17 cellular contexts compared by ENCODE assay signal in the genomic region with DNA sequence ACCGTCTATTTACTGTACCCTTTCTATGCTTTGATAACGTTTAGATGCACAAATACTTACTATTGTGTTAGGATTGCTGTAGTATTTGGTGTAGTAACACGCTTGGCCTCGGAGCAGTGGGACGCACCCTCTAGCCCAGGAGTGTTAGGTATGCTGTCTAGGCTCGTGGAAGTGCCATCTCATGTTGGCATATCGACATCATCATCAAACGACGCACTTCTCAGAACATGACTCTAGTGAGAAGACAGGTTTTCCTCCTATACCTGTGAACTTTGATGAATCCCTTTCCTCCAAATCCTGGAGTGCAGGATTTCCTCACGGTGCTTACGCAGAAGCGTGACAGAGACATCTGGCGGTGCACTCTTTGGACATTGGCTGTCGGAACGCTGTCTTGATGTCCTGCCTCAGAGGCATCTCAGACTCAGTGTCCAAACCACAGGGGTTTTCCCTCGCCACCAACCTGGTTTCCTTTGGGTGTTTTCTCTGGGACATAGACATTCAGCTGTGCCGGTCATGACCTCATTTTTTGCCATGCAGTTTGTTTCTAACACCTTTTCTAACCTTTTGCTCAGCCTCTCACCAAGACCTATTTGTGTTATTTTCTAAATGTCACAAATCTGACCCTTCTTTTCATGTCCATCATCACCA.
DNase-seq lines count a peak whose midpoint lies in the region; ATAC-seq lines count a peak whose summit lies in the region.
"Had no signal": no experiment of that assay in that cellular context is flagged by ENCODE, and none has a peak within 500 bp of the region (broad histone marks: within the 10 kb centered on the region; RNA-seq: fewer than 3 reads in every experiment).

No MANE protein-coding gene starts in this region.

- no peaks in the 10 kb centered on the region for H3K27me3 Mint-ChIP-seq in T-helper 1 cell treated with Interleukin-12 subunit alpha and Interleukin-12 subunit beta and Interleukin-4 antibody, amounts not matched to agents 30 μg/mL and 1 μg/mL, for 36 hours (ENCODE audit: low read depth)
- H3K27me3 Mint-ChIP-seq in stimulated activated naive CD8-positive, alpha-beta T cell treated with anti-CD3 and anti-CD28 coated beads, Interleukin-15, Interleukin-2, amounts not matched to agents 100 ng/mL and 50 ng/mL, for 24 hours: no peaks in the 10 kb centered on the region
- H3K27me3 Mint-ChIP-seq in effector memory CD8-positive, alpha-beta T cell: no peaks in the 10 kb centered on the region
- H3K27me3 Mint-ChIP-seq in T-helper 2 cell treated with Interferon-gamma antibody and Interleukin-4, amounts not matched to agents 5 μg/mL and 100 μg/mL, for 36 hours (ENCODE audit: low read depth): no peaks in the 10 kb centered on the region
- H3K27me3 Mint-ChIP-seq: IgD-negative memory B cell had no signal

- peaks cover 41% of the 10 kb centered on the region for H3K36me3 Mint-ChIP-seq in T-helper 1 cell treated with Interleukin-12 subunit alpha and Interleukin-12 subunit beta and Interleukin-4 antibody, amounts not matched to agents 30 μg/mL and 1 μg/mL, for 36 hours (ENCODE audit: low read depth)
- H3K36me3 Mint-ChIP-seq in stimulated activated naive CD8-positive, alpha-beta T cell treated with anti-CD3 and anti-CD28 coated beads, Interleukin-15, Interleukin-2, amounts not matched to agents 100 ng/mL and 50 ng/mL, for 24 hours (ENCODE audit: low read depth): peaks cover 66% of the 10 kb centered on the region
- peaks cover 89% of the 10 kb centered on the region for H3K36me3 Mint-ChIP-seq in effector memory CD8-positive, alpha-beta T cell (ENCODE audit: insufficient read depth)
- H3K36me3 Mint-ChIP-seq in T-helper 2 cell treated with Interferon-gamma antibody and Interleukin-4, amounts not matched to agents 5 μg/mL and 100 μg/mL, for 36 hours (ENCODE audit: low read depth): peaks cover 52% of the 10 kb centered on the region

- no peak overlapping the region for H3K4me3 Mint-ChIP-seq in T-helper 1 cell treated with Interleukin-12 subunit alpha and Interleukin-12 subunit beta and Interleukin-4 antibody, amounts not matched to agents 30 μg/mL and 1 μg/mL, for 36 hours
- no peak overlapping the region for H3K4me3 Mint-ChIP-seq in stimulated activated naive CD8-positive, alpha-beta T cell treated with anti-CD3 and anti-CD28 coated beads, Interleukin-15, Interleukin-2, amounts not matched to agents 100 ng/mL and 50 ng/mL, for 24 hours
- no peak overlapping the region for H3K4me3 Mint-ChIP-seq in effector memory CD8-positive, alpha-beta T cell
- no peak overlapping the region for H3K4me3 Mint-ChIP-seq in T-helper 2 cell treated with Interferon-gamma antibody and Interleukin-4, amounts not matched to agents 5 μg/mL and 100 μg/mL, for 36 hours

- peaks cover 26% of the 10 kb centered on the region for H3K4me1 Mint-ChIP-seq in T-helper 1 cell treated with Interleukin-12 subunit alpha and Interleukin-12 subunit beta and Interleukin-4 antibody, amounts not matched to agents 30 μg/mL and 1 μg/mL, for 36 hours (ENCODE audit: low read depth)
- peaks cover 44% of the 10 kb centered on the region for H3K4me1 Mint-ChIP-seq in stimulated activated naive CD8-positive, alpha-beta T cell treated with anti-CD3 and anti-CD28 coated beads, Interleukin-15, Interleukin-2, amounts not matched to agents 100 ng/mL and 50 ng/mL, for 24 hours (ENCODE audit: low read depth)
- peaks cover 9 to 31% of the 10 kb centered on the region in 2 donors for H3K4me1 Mint-ChIP-seq in effector memory CD8-positive, alpha-beta T cell (ENCODE audit: low read depth in 2 of 2)
- H3K4me1 Mint-ChIP-seq in T-helper 2 cell treated with Interferon-gamma antibody and Interleukin-4, amounts not matched to agents 5 μg/mL and 100 μg/mL, for 36 hours (ENCODE audit: low read depth): peaks cover 19% of the 10 kb centered on the region

- ATAC-seq in stimulated activated naive CD8-positive, alpha-beta T cell treated with anti-CD3 and anti-CD28 coated beads, Interleukin-15, Interleukin-2, amounts not matched to agents 100 U/mL and 50 U/mL, for 24 hours: no peak
- ATAC-seq in effector memory CD8-positive, alpha-beta T cell (replicated peaks): peak; percentile 61

- H3K27ac Mint-ChIP-seq in T-helper 1 cell treated with Interleukin-12 subunit alpha and Interleukin-12 subunit beta and Interleukin-4 antibody, amounts not matched to agents 30 μg/mL and 1 μg/mL, for 36 hours: peak overlapping the region; percentile 21
- H3K27ac Mint-ChIP-seq in stimulated activated naive CD8-positive, alpha-beta T cell treated with anti-CD3 and anti-CD28 coated beads, Interleukin-15, Interleukin-2, amounts not matched to agents 100 ng/mL and 50 ng/mL, for 24 hours: peak overlapping the region; percentile 59
- peak overlapping the region in 1 of 2 donors; percentile 68 for H3K27ac Mint-ChIP-seq in effector memory CD8-positive, alpha-beta T cell
- no peak overlapping the region for H3K27ac Mint-ChIP-seq in T-helper 2 cell treated with Interferon-gamma antibody and Interleukin-4, amounts not matched to agents 5 μg/mL and 100 μg/mL, for 36 hours

- DNase-seq in T-helper 1 cell (no peak), middle frontal gyrus (ENCODE audit: extremely low spot score, low spot score) (no peak), DMS53 (lab: John Stamatoyannopoulos, UW) (no peak)
- DNase-seq in stimulated activated naive CD8-positive, alpha-beta T cell treated with anti-CD3 and anti-CD28 coated beads, Interleukin-15, Interleukin-2, amounts not matched to agents 100 U/mL and 50 U/mL, for 24 hours: no peak
- DNase-seq in effector memory CD8-positive, alpha-beta T cell: no peak
- DNase-seq in T-helper 2 cell treated with Interferon-gamma antibody and Interleukin-4, amounts not matched to agents 5 μg/mL and 100 μg/mL, for 36 hours (ENCODE audit: low spot score): no peak
- DNase-seq: EL, HCEC 1CT, MV-4-11, NCI-H1417 treated with DMSO at 0.1 percent for 48 hours, NCI-H2029 treated with DMSO at 0.1 percent for 48 hours, NCI-H510A, NCI-H82, Peyer's patch had no signal

- H3K9me3 Mint-ChIP-seq in T-helper 1 cell treated with Interleukin-12 subunit alpha and Interleukin-12 subunit beta and Interleukin-4 antibody, amounts not matched to agents 30 μg/mL and 1 μg/mL, for 36 hours: no peaks in the 10 kb centered on the region
- no peaks in the 10 kb centered on the region for H3K9me3 Mint-ChIP-seq in stimulated activated naive CD8-positive, alpha-beta T cell treated with anti-CD3 and anti-CD28 coated beads, Interleukin-15, Interleukin-2, amounts not matched to agents 100 ng/mL and 50 ng/mL, for 24 hours
- H3K9me3 Mint-ChIP-seq in effector memory CD8-positive, alpha-beta T cell: no peaks in the 10 kb centered on the region
- no peaks in the 10 kb centered on the region for H3K9me3 Mint-ChIP-seq in T-helper 2 cell treated with Interferon-gamma antibody and Interleukin-4, amounts not matched to agents 5 μg/mL and 100 μg/mL, for 36 hours
- H3K9me3 Mint-ChIP-seq: IgD-negative memory B cell had no signal
